ENCODE assay signal across 15 cellular contexts in the genomic region with DNA sequence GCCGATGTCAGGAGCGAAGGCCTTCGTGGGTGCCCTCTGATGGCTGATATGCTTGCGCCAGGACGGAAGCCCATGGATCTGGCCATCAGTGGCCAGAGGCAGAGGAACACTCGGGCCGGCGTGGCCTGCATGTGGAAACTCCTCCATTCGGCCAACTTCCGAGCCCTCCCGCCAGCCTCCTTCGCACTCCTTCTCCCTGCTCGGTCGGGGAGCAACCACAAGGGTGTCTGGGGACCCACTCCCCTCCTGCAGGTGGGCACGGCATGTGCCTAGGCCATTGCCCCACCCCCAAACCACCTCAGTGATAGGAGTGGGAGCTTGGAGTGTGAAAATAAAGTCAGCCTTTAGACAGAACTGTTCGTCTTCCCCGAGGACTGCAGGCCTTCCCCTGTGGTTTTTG.
A peak's percentile ranks its signal among the peaks of the same experiment; 100 is the strongest.
DNase-seq lines count a peak whose midpoint lies in the region; TF ChIP-seq lines count a peak whose summit lies in the region.
"Had no signal": no experiment of that assay in that cellular context is flagged by ENCODE, and none has a peak within 500 bp of the region (broad histone marks: within the 10 kb centered on the region; RNA-seq: fewer than 3 reads in every experiment).

No MANE protein-coding gene starts in this region.

- H3K23ac ChIP-seq in neuronal stem cell (ENCODE audit: low read depth, low read length, poor library complexity): peak overlapping the region; percentile 2

- no peaks in the 10 kb centered on the region for H3K79me2 ChIP-seq in hepatocyte

- peaks cover 89% of the 10 kb centered on the region for H3K4me1 ChIP-seq in BLaER1
- H3K4me1 ChIP-seq in BLaER1 treated with 17β-estradiol and CSF1 and Interleukin-3, amounts not matched to agents 10 nM and 100 nM: peaks cover 55 to 80% (median 66%) of the 10 kb centered on the region in 10 experiments
- H3K4me1 ChIP-seq in neuronal stem cell (ENCODE audit: control insufficient read depth in 2 of 2, insufficient read depth in 1 of 2, low read depth in 1 of 2, low read length in 2 of 2): peaks cover 0 to 12% of the 10 kb centered on the region in 2 donors
- H3K4me1 ChIP-seq in testis: no peaks in the 10 kb centered on the region
- peaks cover 8% of the 10 kb centered on the region for H3K4me1 ChIP-seq in hepatocyte (ENCODE audit: insufficient read depth)
- H3K4me1 ChIP-seq: BE2C, Caco-2 had no signal

- H3K18ac ChIP-seq in neuronal stem cell (ENCODE audit: low read length): peak overlapping the region; percentile 31

- H4K20me1 ChIP-seq in BLaER1: no peaks in the 10 kb centered on the region
- no peaks in the 10 kb centered on the region for H4K20me1 ChIP-seq in BLaER1 treated with 17β-estradiol and CSF1 and Interleukin-3, amounts not matched to agents 10 nM and 100 nM
- H4K20me1 ChIP-seq in hepatocyte (ENCODE audit: insufficient read depth, poor library complexity, severe bottlenecking): no peaks in the 10 kb centered on the region

- intact Hi-C loops in testis (cut with DNase I; ENCODE audit: low total_unique reads): no loop called here

- H4K91ac ChIP-seq in neuronal stem cell (ENCODE audit: low read depth, low read length, poor library complexity): no peak overlapping the region

- no peak overlapping the region for H2BK12ac ChIP-seq in neuronal stem cell (ENCODE audit: low read length)

- TF ChIP-seq CTCF in coronary artery (IDR thresholded peaks at IDR 0.05): no peak
- TF ChIP-seq CTCF in testis (IDR thresholded peaks at IDR 0.05): no peak
- TF ChIP-seq CTCF in hepatocyte (IDR thresholded peaks at IDR 0.05; ENCODE audit: poor library complexity): no peak

- H2AFZ ChIP-seq in neuronal stem cell (ENCODE audit: low read length): no peak overlapping the region
- H2AFZ ChIP-seq in hepatocyte: no peak overlapping the region
- H2AFZ ChIP-seq: GM23248 had no signal

- H4K8ac ChIP-seq in neuronal stem cell (ENCODE audit: low read depth, low read length): no peak overlapping the region

- peak overlapping the region; percentile 61 for H2AK5ac ChIP-seq in neuronal stem cell (ENCODE audit: low read depth, low read length)

- no peak overlapping the region for H2BK5ac ChIP-seq in neuronal stem cell (ENCODE audit: low read length)

- H3K36me3 ChIP-seq in BLaER1 (no peaks in the 10 kb centered on the region), neuronal stem cell (replicated peaks in 1 of 2; ENCODE audit: control insufficient read depth in 2 of 2, insufficient read depth in 2 of 2, low read length in 2 of 2) (no peaks in the 10 kb centered on the region), testis (ENCODE audit: low read depth, missing control alignments) (no peaks in the 10 kb centered on the region), hepatocyte (replicated peaks; ENCODE audit: insufficient read depth, low read depth) (no peaks in the 10 kb centered on the region)
- H3K36me3 ChIP-seq in BLaER1 treated with 17β-estradiol and CSF1 and Interleukin-3, amounts not matched to agents 10 nM and 100 nM: no peaks in the 10 kb centered on the region
- H3K36me3 ChIP-seq: BE2C had no signal

- peak overlapping the region; percentile 81 for H3K27ac ChIP-seq in BLaER1
- peak overlapping the region in 7 of 11 experiments; percentile 2 to 62 (median 35); a peak in 8 of 22 replicates for H3K27ac ChIP-seq in BLaER1 treated with 17β-estradiol and CSF1 and Interleukin-3, amounts not matched to agents 10 nM and 100 nM
- no peak overlapping the region for H3K27ac ChIP-seq in coronary artery
- no peak overlapping the region for H3K27ac ChIP-seq in neuronal stem cell (replicated peaks; ENCODE audit: low read length)
- no peak overlapping the region for H3K27ac ChIP-seq in testis
- no peak overlapping the region for H3K27ac ChIP-seq in hepatocyte
- H3K27ac ChIP-seq: A549, GM23248 had no signal

- no peaks in the 10 kb centered on the region for H3K79me1 ChIP-seq in neuronal stem cell (ENCODE audit: low read depth, low read length)

- no peak overlapping the region for H2BK15ac ChIP-seq in neuronal stem cell (ENCODE audit: low read length)

- no peaks in the 10 kb centered on the region for H3K9me2 ChIP-seq in hepatocyte (replicated peaks; ENCODE audit: insufficient read depth)

- TF ChIP-seq POLR2A in testis (IDR thresholded peaks at IDR 0.05): no peak

- no peak overlapping the region for H3K4ac ChIP-seq in neuronal stem cell (ENCODE audit: low read length)

- no peak overlapping the region for H3K9ac ChIP-seq in BLaER1
- H3K9ac ChIP-seq in BLaER1 treated with 17β-estradiol and CSF1 and Interleukin-3, amounts not matched to agents 10 nM and 100 nM: peak overlapping the region in 5 of 11 experiments; percentile 14 to 49 (median 21); a peak in 5 of 22 replicates
- H3K9ac ChIP-seq in neuronal stem cell (ENCODE audit: low read depth, low read length, poor library complexity): no peak overlapping the region
- H3K9ac ChIP-seq: GM23248 had no signal

- no peaks in the 10 kb centered on the region for H3K27me3 ChIP-seq in BLaER1
- no peaks in the 10 kb centered on the region for H3K27me3 ChIP-seq in BLaER1 treated with 17β-estradiol and CSF1 and Interleukin-3, amounts not matched to agents 10 nM and 100 nM
- H3K27me3 ChIP-seq in neuronal stem cell (ENCODE audit: control insufficient read depth in 3 of 3, insufficient read depth in 3 of 3, low read depth in 1 of 3, low read length in 3 of 3): peaks cover 0 to 17% (median 3%) of the 10 kb centered on the region in 3 experiments
- no peaks in the 10 kb centered on the region for H3K27me3 ChIP-seq in testis
- H3K27me3 ChIP-seq in hepatocyte: no peaks in the 10 kb centered on the region

- H2BK120ac ChIP-seq in neuronal stem cell (ENCODE audit: low read depth, low read length): no peak overlapping the region

- DNase-seq in coronary artery (ENCODE audit: low spot score) (peak; percentile 61), neuronal stem cell (ENCODE audit: low spot score) (no peak), testis (no peak), hepatocyte (ENCODE audit: low spot score) (no peak)
- DNase-seq: BE2C; Caco-2; CD8-positive, alpha-beta memory T cell; DMS53; GM23248; H9; IMR-90 had no signal

- WGBS in neuronal stem cell (ENCODE audit: extremely low coverage in 2 of 2, insufficient read length in 2 of 2, insufficient replicate concordance in 1 of 2), 2 donors: no CpG with 5 or more reads among the region's 17 CpGs
- 88 to 95% methylated on average over 17 of the region's 17 CpGs for WGBS in testis, 2 donors
- 89% methylated on average over 17 of the region's 17 CpGs for WGBS in hepatocyte (ENCODE audit: low lambda C conversion rate, missing lambda C conversion rate)

- H3K14ac ChIP-seq in neuronal stem cell (ENCODE audit: low read length): no peak overlapping the region

- H3K9me3 ChIP-seq in BLaER1: no peaks in the 10 kb centered on the region
- peaks cover 0 to 13% (median 0%) of the 10 kb centered on the region in 11 experiments; a peak in 2 of 22 replicates for H3K9me3 ChIP-seq in BLaER1 treated with 17β-estradiol and CSF1 and Interleukin-3, amounts not matched to agents 10 nM and 100 nM (replicated peaks in 1 of 11)
- H3K9me3 ChIP-seq in neuronal stem cell (replicated peaks in 1 of 2; ENCODE audit: control insufficient read depth in 2 of 2, insufficient read depth in 1 of 2, low read depth in 1 of 2, low read length in 2 of 2): no peaks in the 10 kb centered on the region
- H3K9me3 ChIP-seq in testis: no peaks in the 10 kb centered on the region
- no peaks in the 10 kb centered on the region for H3K9me3 ChIP-seq in hepatocyte (ENCODE audit: low read depth)
- H3K9me3 ChIP-seq: BE2C, Caco-2 had no signal

- H3K4me3 ChIP-seq in BLaER1: no peak overlapping the region; the same call in 1 of the 2 replicates
- H3K4me3 ChIP-seq in BLaER1 treated with 17β-estradiol and CSF1 and Interleukin-3, amounts not matched to agents 10 nM and 100 nM: no peak overlapping the region
- no peak overlapping the region for H3K4me3 ChIP-seq in coronary artery
- no peak overlapping the region for H3K4me3 ChIP-seq in neuronal stem cell (ENCODE audit: low read length in 2 of 2)
- no peak overlapping the region for H3K4me3 ChIP-seq in testis
- H3K4me3 ChIP-seq in hepatocyte: no peak overlapping the region
- H3K4me3 ChIP-seq: A549, GM12878, GM23248 had no signal

- H3K4me2 ChIP-seq in BLaER1: peak overlapping the region; percentile 89
- H3K4me2 ChIP-seq in BLaER1 treated with 17β-estradiol and CSF1 and Interleukin-3, amounts not matched to agents 10 nM and 100 nM: peak overlapping the region; percentile 72 to 99 (median 87)
- H3K4me2 ChIP-seq in neuronal stem cell (ENCODE audit: insufficient read depth, low read length, poor library complexity, severe bottlenecking): no peak overlapping the region
- no peak overlapping the region for H3K4me2 ChIP-seq in hepatocyte
- H3K4me2 ChIP-seq: A549 had no signal

Comparison
In these comparisons a context has a peak if more than half of its experiments do, and no peak if none do; other contexts are left out.
1. H3K27ac ChIP-seq: peak in BLaER1 (single experiment) and BLaER1 treated with 17β-estradiol and CSF1 and Interleukin-3, amounts not matched to agents 10 nM and 100 nM (7 of 11); none in coronary artery (0 of 2), neuronal stem cell (single experiment), testis (0 of 2) and hepatocyte (single experiment).
2. H3K4me2 ChIP-seq: peak in BLaER1 (single experiment) and BLaER1 treated with 17β-estradiol and CSF1 and Interleukin-3, amounts not matched to agents 10 nM and 100 nM (11 of 11); none in neuronal stem cell (single experiment) and hepatocyte (single experiment).